ENCODE assay signal across 29 cellular contexts in genomic region chr7:30353532-30353931, GRCh38.
"Had no signal": no experiment of that assay in that cellular context is flagged by ENCODE, and none has a peak within 500 bp of the region (broad histone marks: within the 10 kb centered on the region; RNA-seq: fewer than 3 reads in every experiment).

No MANE protein-coding gene starts in this region.

- H3K27me3 Mint-ChIP-seq: dendritic cell treated with granulocyte-macrophage colony-stimulating factor and Interleukin-4, amounts not matched to agents 40 ng/mL and 50 ng/mL, for 4 days; stimulated activated memory B cell treated with anti-CD40 and anti-IgM and Interleukin-4, amounts not matched to agents 10 μg/mL and 1 μg/mL and 100 μg/mL, for 72 hours had no signal

- H3K27me3 ChIP-seq: colonic mucosa, gastroesophageal sphincter, heart left ventricle, hepatocyte, left lung, right atrium auricular region, tibial nerve, upper lobe of left lung had no signal

- H3K27ac Mint-ChIP-seq: dendritic cell treated with granulocyte-macrophage colony-stimulating factor and Interleukin-4, amounts not matched to agents 40 ng/mL and 50 ng/mL, for 4 days; endodermal cell; nephron; stimulated activated memory B cell treated with anti-CD40 and anti-IgM and Interleukin-4, amounts not matched to agents 10 μg/mL and 1 μg/mL and 100 μg/mL, for 72 hours had no signal

- H3K4me1 ChIP-seq: colonic mucosa, prostate gland had no signal

- H3K4me3 Mint-ChIP-seq: dendritic cell treated with granulocyte-macrophage colony-stimulating factor and Interleukin-4, amounts not matched to agents 40 ng/mL and 50 ng/mL, for 4 days; endodermal cell; mesothelial cell of epicardium; naive thymus-derived CD4-positive, alpha-beta T cell; nephron; stimulated activated memory B cell treated with anti-CD40 and anti-IgM and Interleukin-4, amounts not matched to agents 10 μg/mL and 1 μg/mL and 100 μg/mL, for 72 hours had no signal

- FAIRE-seq: urothelium cell line had no signal

- ATAC-seq: esophagus mucosa; gastroesophageal sphincter; heart left ventricle; left cardiac atrium; left lung; mucosa of descending colon; naive thymus-derived CD4-positive, alpha-beta T cell; sciatic nerve; stimulated activated memory B cell treated with anti-CD40 and anti-IgM and Interleukin-4, amounts not matched to agents 10 μg/mL and 1 μg/mL and 100 μg/mL, for 72 hours; stimulated activated naive CD8-positive, alpha-beta T cell treated with anti-CD3 and anti-CD28 coated beads, Interleukin-15, Interleukin-2, amounts not matched to agents 100 U/mL and 50 U/mL, for 24 hours had no signal

- H3K4me3 ChIP-seq: colonic mucosa, gastroesophageal sphincter, heart left ventricle, hepatocyte, left lung, mucosa of descending colon, prostate gland, right atrium auricular region, thoracic aorta, tibial nerve, upper lobe of left lung had no signal

- DNase-seq: colonic mucosa; effector CD8-positive, alpha-beta T cell; endodermal cell; foreskin fibroblast; heart left ventricle; left cardiac atrium; left lung; mesenchymal stem cell; mucosa of descending colon; naive thymus-derived CD4-positive, alpha-beta T cell; nucleus accumbens; stimulated activated CD4-positive, alpha-beta T cell treated with anti-CD3 and anti-CD28 coated beads, Interleukin-2, amount 100 ng/mL, for 24 hours; stimulated activated CD4-positive, alpha-beta T cell treated with anti-CD3 and anti-CD28 coated beads, Interleukin-4, amount 100 ng/mL, for 24 hours; stimulated activated naive CD8-positive, alpha-beta T cell treated with anti-CD3 and anti-CD28 coated beads, Interleukin-15, Interleukin-2, amounts not matched to agents 100 U/mL and 50 U/mL, for 24 hours; upper lobe of left lung had no signal

- H3K27ac ChIP-seq: colonic mucosa, epithelial cell of prostate, gastroesophageal sphincter, heart left ventricle, hepatocyte, left lung, prostate gland, right atrium auricular region, thoracic aorta, tibial nerve, upper lobe of left lung had no signal

- H3K9me3 ChIP-seq: colonic mucosa, gastroesophageal sphincter, heart left ventricle, left lung, mucosa of descending colon, prostate gland, right atrium auricular region, thoracic aorta, tibial nerve, upper lobe of left lung had no signal

- H3K9me3 Mint-ChIP-seq: dendritic cell treated with granulocyte-macrophage colony-stimulating factor and Interleukin-4, amounts not matched to agents 40 ng/mL and 50 ng/mL, for 4 days; endodermal cell; mesothelial cell of epicardium; naive thymus-derived CD4-positive, alpha-beta T cell; nephron; stimulated activated memory B cell treated with anti-CD40 and anti-IgM and Interleukin-4, amounts not matched to agents 10 μg/mL and 1 μg/mL and 100 μg/mL, for 72 hours had no signal

- H3K36me3 ChIP-seq: gastroesophageal sphincter, prostate gland, right atrium auricular region, upper lobe of left lung had no signal

- H2AFZ ChIP-seq: hepatocyte had no signal

- H3K4me2 ChIP-seq: hepatocyte had no signal
